In the genomic region with DNA sequence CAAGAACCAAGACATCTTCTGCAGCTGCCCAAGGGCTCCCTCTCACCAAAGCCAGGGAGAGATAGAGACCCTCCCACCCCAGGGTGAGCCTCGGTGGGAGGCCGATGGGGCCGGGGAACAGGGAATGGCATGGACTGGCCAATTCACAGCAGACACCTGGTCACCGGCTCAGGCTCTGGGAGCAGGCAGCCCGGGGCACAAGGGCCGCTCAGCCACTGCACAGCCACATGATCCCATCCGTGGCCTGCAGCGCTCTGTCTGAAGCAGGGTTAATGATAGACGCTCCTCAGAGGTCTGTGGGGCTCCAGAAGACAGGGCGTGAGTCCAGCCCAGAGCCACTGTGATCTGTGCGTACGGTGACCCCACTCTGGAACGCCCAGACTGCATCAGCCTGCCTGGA, we compare ENCODE assay signal across 16 cellular contexts. TPM values are rescaled to one million over a fixed set of nuclear protein-coding genes. Genes with fewer than 3 reads are reported as not detected.
DNase-seq lines count a peak whose midpoint lies in the region; ATAC-seq and TF ChIP-seq lines count a peak whose summit lies in the region.
"Had no signal": no experiment of that assay in that cellular context is flagged by ENCODE, and none has a peak within 500 bp of the region (broad histone marks: within the 10 kb centered on the region; RNA-seq: fewer than 3 reads in every experiment).

No MANE protein-coding gene starts in this region.

- intact Hi-C loops in Right ventricle myocardium inferior (cut with DNase I): no loop called here
- intact Hi-C loops in left cardiac atrium (cut with DNase I): no loop called here
- intact Hi-C loops in Panc1 (cut with micrococcal nuclease; ENCODE audit: unreplicated experiment): no loop called here
- intact Hi-C loops in aorta (cut with DNase I): no loop called here

- H3K4me2 ChIP-seq in neural progenitor cell: no peak overlapping the region

- CTCF ChIA-PET in Panc1 (lab: Charles Lee): no interaction called here

- H3K4me1 ChIP-seq in Panc1 (ENCODE audit: control insufficient read depth, insufficient read depth, low read length) (no peaks in the 10 kb centered on the region), neural progenitor cell (peaks cover 2% of the 10 kb centered on the region), aorta (ENCODE audit: control insufficient read depth in 1 of 2, insufficient read depth in 2 of 2, low read length in 2 of 2) (no peaks in the 10 kb centered on the region)
- H3K4me1 ChIP-seq: Caco-2 had no signal

- 93 to 94% methylated on average over 13 of the region's 13 CpGs for WGBS in aorta, 2 donors

- DNase-seq in Right ventricle myocardium inferior (ENCODE audit: missing footprints): peak; percentile 42
- no peak for DNase-seq in left cardiac atrium
- no peak for DNase-seq in Panc1 (ENCODE audit: low read depth, low spot score)
- DNase-seq in neural progenitor cell (ENCODE audit: low spot score): no peak
- DNase-seq in aorta: no peak
- no peak for DNase-seq in NCI-H69 (lab: John Stamatoyannopoulos, UW)
- no peak for DNase-seq in NCI-H748 (lab: John Stamatoyannopoulos, UW; ENCODE audit: unreplicated experiment)
- DNase-seq: Caco-2; CD8-positive, alpha-beta T cell; DND-41; GF-D8; GM23248 had no signal

- peaks cover 5% of the 10 kb centered on the region for H3K36me3 Mint-ChIP-seq in neural progenitor cell
- H3K36me3 Mint-ChIP-seq: CD14-positive monocyte; CD8-positive, alpha-beta T cell had no signal

- ATAC-seq in Right ventricle myocardium inferior (no peak), left cardiac atrium (no peak), Panc1 (peak; percentile 46; the same call in 1 of the 2 replicates), aorta (ENCODE audit: low FRiP score) (peak; percentile 22)
- ATAC-seq: CD8-positive, alpha-beta T cell had no signal

- H3K9me3 ChIP-seq in Panc1 (ENCODE audit: control insufficient read depth, insufficient read depth, low read depth, low read length) (no peaks in the 10 kb centered on the region), neural progenitor cell (ENCODE audit: low read depth) (no peaks in the 10 kb centered on the region), aorta (ENCODE audit: control insufficient read depth, low read length) (no peaks in the 10 kb centered on the region)
- H3K9me3 ChIP-seq: Caco-2 had no signal

- H3K4me3 Mint-ChIP-seq in neural progenitor cell: no peak overlapping the region
- H3K4me3 Mint-ChIP-seq: CD14-positive monocyte; CD8-positive, alpha-beta T cell had no signal

- peaks cover 12% of the 10 kb centered on the region for H3K27me3 Mint-ChIP-seq in neural progenitor cell (ENCODE audit: insufficient read depth, low read depth)

- no peaks in the 10 kb centered on the region for H4K20me1 ChIP-seq in neural progenitor cell (ENCODE audit: low read depth)

- H3K27me3 ChIP-seq in Panc1 (ENCODE audit: control insufficient read depth, insufficient read depth, low read length): no peaks in the 10 kb centered on the region
- no peaks in the 10 kb centered on the region for H3K27me3 ChIP-seq in neural progenitor cell
- H3K27me3 ChIP-seq in aorta (ENCODE audit: control insufficient read depth in 1 of 2, insufficient read depth in 2 of 2, low read length in 1 of 2): no peaks in the 10 kb centered on the region

- no peaks in the 10 kb centered on the region for H3K79me2 ChIP-seq in neural progenitor cell (ENCODE audit: low read depth)

- in situ Hi-C loops in Panc1 (cut with HindIII; ENCODE audit: low pct_unique_long_range_greater_than_20kb, low sequenced_read_pairs): no loop called here

- H3K4me3 ChIP-seq in Panc1 (ENCODE audit: low read depth in 2 of 2, low read length in 2 of 2) (no peak overlapping the region), neural progenitor cell (no peak overlapping the region), aorta (ENCODE audit: low read length in 2 of 2) (no peak overlapping the region)
- H3K4me3 ChIP-seq: GM23248 had no signal

- H3K27ac ChIP-seq in Panc1 (ENCODE audit: low read length) (no peak overlapping the region), neural progenitor cell (no peak overlapping the region), aorta (ENCODE audit: low read depth in 1 of 2, low read length in 2 of 2) (no peak overlapping the region)
- H3K27ac ChIP-seq: 22Rv1, GM23248 had no signal

- TF ChIP-seq CTCF in Panc1 (IDR thresholded peaks at IDR 0.05): no peak
- no peak for TF ChIP-seq CTCF in neural progenitor cell (IDR thresholded peaks at IDR 0.05)

- H3K9me3 Mint-ChIP-seq in neural progenitor cell: no peaks in the 10 kb centered on the region
- H3K9me3 Mint-ChIP-seq: CD8-positive, alpha-beta T cell had no signal

- POLR2A ChIA-PET in Panc1 (lab: Charles Lee): no interaction called here

- no TSS peak for BruUV-seq in Panc1 (replicated peaks; lab: Mats Ljungman, UMichigan)

- H3K36me3 ChIP-seq in Panc1 (ENCODE audit: control insufficient read depth, insufficient read depth, low read length) (no peaks in the 10 kb centered on the region), neural progenitor cell (no peaks in the 10 kb centered on the region), aorta (ENCODE audit: control insufficient read depth in 1 of 2, insufficient read depth in 2 of 2, low read length in 1 of 2) (no peaks in the 10 kb centered on the region)

- H3K27ac Mint-ChIP-seq in neural progenitor cell: peak overlapping the region; percentile 50
- H3K27ac Mint-ChIP-seq: CD14-positive monocyte; CD8-positive, alpha-beta T cell had no signal

- H3K9ac ChIP-seq in neural progenitor cell: no peak overlapping the region
- H3K9ac ChIP-seq: GM23248 had no signal

- H3K4me1 Mint-ChIP-seq in neural progenitor cell: peaks cover 18% of the 10 kb centered on the region

- no peaks in the 10 kb centered on the region for H3F3A ChIP-seq in neural progenitor cell (ENCODE audit: low read depth)

- H2AFZ ChIP-seq in neural progenitor cell (replicated peaks): no peak overlapping the region
- H2AFZ ChIP-seq: GM23248 had no signal

RNA-seq across cellular contexts. Expression of gene TMEM130, which starts 14.2 kb away (rescaled TPM):
- not detected for total RNA-seq in Right ventricle myocardium inferior
- under 1 TPM in 1 of 2 donors, not detected in 1; 0.27 TPM for total RNA-seq in left cardiac atrium
- total RNA-seq in Panc1 (2021; ENCODE audit: unreplicated experiment): 0.41 TPM
- polyA plus RNA-seq in Panc1 (2012; ENCODE audit: insufficient read length): 0.30 TPM
- total RNA-seq in neural progenitor cell (ENCODE audit: low replicate concordance): 1.0 and 2.3 TPM in 2 replicates
- total RNA-seq in aorta: 10 to 100 TPM; 15.3 to 20.8 TPM
- 10 to 100 TPM in 1 of 2 donors, 1 to 10 TPM in 1; 9.1 to 43.6 TPM for polyA plus RNA-seq in aorta
- total RNA-seq: A673; Caco-2; CD8-positive, alpha-beta T cell; GM23248; HT-29 had no signal
- polyA plus RNA-seq: CD14-positive monocyte had no signal

RNA-seq across cellular contexts. Expression of gene TRRAP, which starts 22.7 kb away (rescaled TPM):
- total RNA-seq in Right ventricle myocardium inferior: 14.3 TPM
- 10 to 100 TPM; 22.9 to 23.1 TPM for total RNA-seq in left cardiac atrium
- 44.9 TPM for total RNA-seq in Panc1 (2021; ENCODE audit: unreplicated experiment)
- 35.6 TPM for polyA plus RNA-seq in Panc1 (2012; ENCODE audit: insufficient read length)
- 19.9 and 26.5 TPM in 2 replicates for total RNA-seq in neural progenitor cell (ENCODE audit: low replicate concordance)
- 10 to 100 TPM; 36.7 to 41.9 TPM for total RNA-seq in aorta
- 1 to 10 TPM; 2.4 to 9.6 TPM for polyA plus RNA-seq in aorta

Comparison
In these comparisons a context has a peak if more than half of its experiments do, and no peak if none do; other contexts are left out.
1. ATAC-seq: peak in Panc1 (single experiment) and aorta (single experiment); none in Right ventricle myocardium inferior (single experiment) and left cardiac atrium (0 of 2).